Comparison of ENCODE assay signal across 15 cellular contexts in the genomic region with DNA sequence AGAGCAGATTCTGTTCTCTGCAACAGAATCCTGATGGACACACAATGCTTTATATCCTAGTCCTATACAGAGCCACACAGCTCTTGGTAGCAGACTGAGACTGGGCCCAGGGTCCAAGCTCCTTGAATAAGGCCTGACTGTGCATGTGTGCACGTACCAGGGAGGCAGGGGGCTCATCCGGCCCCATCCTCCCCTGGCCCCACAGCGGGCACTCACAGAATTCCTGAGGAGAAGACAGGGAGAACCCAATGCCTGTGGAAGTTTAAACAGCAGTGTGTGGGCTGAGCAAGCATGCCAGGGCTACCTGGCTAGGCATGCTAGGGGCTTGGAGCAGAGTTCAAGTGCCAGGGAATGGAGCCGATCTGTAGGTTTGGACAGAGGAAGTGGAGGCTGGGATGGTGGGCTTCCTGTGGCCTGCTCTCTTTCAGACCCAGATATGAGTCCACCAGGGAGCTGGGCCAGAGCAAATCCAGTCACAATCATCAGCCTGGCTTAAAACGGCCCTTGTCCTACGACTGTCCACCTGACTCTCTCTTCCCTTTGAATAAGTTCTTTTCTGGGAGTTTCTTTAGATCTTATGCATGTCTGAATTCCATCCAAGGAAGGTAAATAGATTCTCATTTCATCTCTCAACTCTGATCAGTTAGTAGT.
A peak's percentile ranks its signal among the peaks of the same experiment; 100 is the strongest.
DNase-seq lines count a peak whose midpoint lies in the region; ATAC-seq and TF ChIP-seq lines count a peak whose summit lies in the region.
"Had no signal": no experiment of that assay in that cellular context is flagged by ENCODE, and none has a peak within 500 bp of the region (broad histone marks: within the 10 kb centered on the region; RNA-seq: fewer than 3 reads in every experiment).

No MANE protein-coding gene starts in this region.

- H3K9ac ChIP-seq in PC-3 (ENCODE audit: low read length): peak overlapping the region; percentile 71

- DNase-seq in PC-3 (no peak), dorsolateral prefrontal cortex (peak in 1 of 10 donors; percentile 25), hepatocyte (ENCODE audit: low spot score) (no peak), nucleus accumbens (lab: John Stamatoyannopoulos, UW) (no peak), DMS153 (lab: John Stamatoyannopoulos, UW) (no peak)
- no peak for DNase-seq in stimulated activated effector memory CD8-positive, alpha-beta T cell treated with anti-CD3 and anti-CD28 coated beads, Interleukin-12 subunit alpha, Interleukin-12 subunit beta, amount 100 ng/mL, for 72 hours (ENCODE audit: low spot score in 2 of 2)
- DNase-seq in activated T-helper 2 cell treated with anti-CD3 and anti-CD28 coated beads, Interferon-gamma antibody, Interleukin-2, Interleukin-4, amounts not matched to agents 10 μg/mL and 5 μg/mL and 100 μg/mL, durations not matched to agents 14 hours and 24 hours and 36 hours (ENCODE audit: low spot score): no peak
- DNase-seq in activated naive CD4-positive, alpha-beta T cell treated with anti-CD3 and anti-CD28 coated beads, Interleukin-2, amount 50 U/mL, for 72 hours (ENCODE audit: low spot score in 2 of 2): no peak
- DNase-seq: activated naive CD8-positive, alpha-beta T cell treated with anti-CD3 and anti-CD28 coated beads, Interleukin-2, amount 10 ng/mL, durations not matched to agents 7 days and 5 days; activated T-cell treated with anti-CD3 and anti-CD28 coated beads for 4 hours; NCI-H2081; NCI-H510A treated with DMSO at 0.1 percent for 48 hours; testis had no signal

- no peak overlapping the region for H3K4me3 Mint-ChIP-seq in stimulated activated effector memory CD8-positive, alpha-beta T cell treated with anti-CD3 and anti-CD28 coated beads, Interleukin-12 subunit alpha, Interleukin-12 subunit beta, amount 100 ng/mL, for 72 hours
- no peak overlapping the region for H3K4me3 Mint-ChIP-seq in activated T-helper 2 cell treated with anti-CD3 and anti-CD28 coated beads, Interferon-gamma antibody, Interleukin-2, Interleukin-4, amounts not matched to agents 10 μg/mL and 5 μg/mL and 100 μg/mL, durations not matched to agents 14 hours and 24 hours and 36 hours (ENCODE audit: low read depth)
- H3K4me3 Mint-ChIP-seq: activated naive CD8-positive, alpha-beta T cell treated with anti-CD3 and anti-CD28 coated beads, Interleukin-2, amount 10 ng/mL, durations not matched to agents 7 days and 5 days had no signal

- H3F3A ChIP-seq in PC-3 (ENCODE audit: low read length, unreplicated experiment): peaks cover 9% of the 10 kb centered on the region

- H3K4me2 ChIP-seq in PC-3 (ENCODE audit: low read length): peak overlapping the region; percentile 8
- no peak overlapping the region for H3K4me2 ChIP-seq in hepatocyte

- ATAC-seq in PC-3: no peak
- ATAC-seq in stimulated activated effector memory CD8-positive, alpha-beta T cell treated with anti-CD3 and anti-CD28 coated beads, Interleukin-12 subunit alpha, Interleukin-12 subunit beta, amount 100 ng/mL, for 72 hours: peak; percentile 22
- ATAC-seq in activated naive CD4-positive, alpha-beta T cell treated with anti-CD3 and anti-CD28 coated beads, Interleukin-2, amount 50 U/mL, for 72 hours: no peak

- H3K79me2 ChIP-seq in PC-3 (ENCODE audit: low read length) (no peaks in the 10 kb centered on the region), hepatocyte (no peaks in the 10 kb centered on the region)

- no peaks in the 10 kb centered on the region for H3K27me3 Mint-ChIP-seq in activated T-helper 2 cell treated with anti-CD3 and anti-CD28 coated beads, Interferon-gamma antibody, Interleukin-2, Interleukin-4, amounts not matched to agents 10 μg/mL and 5 μg/mL and 100 μg/mL, durations not matched to agents 14 hours and 24 hours and 36 hours (ENCODE audit: low read depth)

- H3K9me3 Mint-ChIP-seq in stimulated activated effector memory CD8-positive, alpha-beta T cell treated with anti-CD3 and anti-CD28 coated beads, Interleukin-12 subunit alpha, Interleukin-12 subunit beta, amount 100 ng/mL, for 72 hours: no peaks in the 10 kb centered on the region
- no peaks in the 10 kb centered on the region for H3K9me3 Mint-ChIP-seq in activated T-helper 2 cell treated with anti-CD3 and anti-CD28 coated beads, Interferon-gamma antibody, Interleukin-2, Interleukin-4, amounts not matched to agents 10 μg/mL and 5 μg/mL and 100 μg/mL, durations not matched to agents 14 hours and 24 hours and 36 hours
- no peaks in the 10 kb centered on the region for H3K9me3 Mint-ChIP-seq in activated naive CD4-positive, alpha-beta T cell treated with anti-CD3 and anti-CD28 coated beads, Interleukin-2, amount 50 U/mL, for 72 hours
- H3K9me3 Mint-ChIP-seq: activated naive CD8-positive, alpha-beta T cell treated with anti-CD3 and anti-CD28 coated beads, Interleukin-2, amount 10 ng/mL, durations not matched to agents 7 days and 5 days; H9 had no signal

- H3K4me1 Mint-ChIP-seq in stimulated activated effector memory CD8-positive, alpha-beta T cell treated with anti-CD3 and anti-CD28 coated beads, Interleukin-12 subunit alpha, Interleukin-12 subunit beta, amount 100 ng/mL, for 72 hours: peaks cover 9% of the 10 kb centered on the region
- H3K4me1 Mint-ChIP-seq in activated T-helper 2 cell treated with anti-CD3 and anti-CD28 coated beads, Interferon-gamma antibody, Interleukin-2, Interleukin-4, amounts not matched to agents 10 μg/mL and 5 μg/mL and 100 μg/mL, durations not matched to agents 14 hours and 24 hours and 36 hours (ENCODE audit: low read depth): peaks cover 28% of the 10 kb centered on the region

- H3K36me3 Mint-ChIP-seq in stimulated activated effector memory CD8-positive, alpha-beta T cell treated with anti-CD3 and anti-CD28 coated beads, Interleukin-12 subunit alpha, Interleukin-12 subunit beta, amount 100 ng/mL, for 72 hours: no peaks in the 10 kb centered on the region
- H3K36me3 Mint-ChIP-seq in activated T-helper 2 cell treated with anti-CD3 and anti-CD28 coated beads, Interferon-gamma antibody, Interleukin-2, Interleukin-4, amounts not matched to agents 10 μg/mL and 5 μg/mL and 100 μg/mL, durations not matched to agents 14 hours and 24 hours and 36 hours (ENCODE audit: low read depth): no peaks in the 10 kb centered on the region
- H3K36me3 Mint-ChIP-seq in activated naive CD4-positive, alpha-beta T cell treated with anti-CD3 and anti-CD28 coated beads, Interleukin-2, amount 50 U/mL, for 72 hours: no peaks in the 10 kb centered on the region
- H3K36me3 Mint-ChIP-seq: activated naive CD8-positive, alpha-beta T cell treated with anti-CD3 and anti-CD28 coated beads, Interleukin-2, amount 10 ng/mL, durations not matched to agents 7 days and 5 days had no signal

- no TSS peak for BruUV-seq in PC-3 (replicated peaks; lab: Mats Ljungman, UMichigan)

- no peak overlapping the region for H3K27ac Mint-ChIP-seq in stimulated activated effector memory CD8-positive, alpha-beta T cell treated with anti-CD3 and anti-CD28 coated beads, Interleukin-12 subunit alpha, Interleukin-12 subunit beta, amount 100 ng/mL, for 72 hours
- H3K27ac Mint-ChIP-seq in activated T-helper 2 cell treated with anti-CD3 and anti-CD28 coated beads, Interferon-gamma antibody, Interleukin-2, Interleukin-4, amounts not matched to agents 10 μg/mL and 5 μg/mL and 100 μg/mL, durations not matched to agents 14 hours and 24 hours and 36 hours: no peak overlapping the region
- no peak overlapping the region for H3K27ac Mint-ChIP-seq in activated naive CD4-positive, alpha-beta T cell treated with anti-CD3 and anti-CD28 coated beads, Interleukin-2, amount 50 U/mL, for 72 hours
- H3K27ac Mint-ChIP-seq: activated naive CD8-positive, alpha-beta T cell treated with anti-CD3 and anti-CD28 coated beads, Interleukin-2, amount 10 ng/mL, durations not matched to agents 7 days and 5 days had no signal

- no peaks in the 10 kb centered on the region for H4K20me1 ChIP-seq in PC-3 (ENCODE audit: low read length)
- no peaks in the 10 kb centered on the region for H4K20me1 ChIP-seq in hepatocyte (ENCODE audit: insufficient read depth, poor library complexity, severe bottlenecking)

- TF ChIP-seq CTCF in PC-3 (conservative IDR thresholded peaks at IDR 0.05; ENCODE audit: low read depth, low read length) (no peak), dorsolateral prefrontal cortex (IDR thresholded peaks at IDR 0.05 in 54 of 56, conservative IDR thresholded peaks at IDR 0.05 in 2 of 56; ENCODE audit: low read depth in 1 of 56, partially characterized antibody in 56 of 56) (no peak), hepatocyte (IDR thresholded peaks at IDR 0.05; ENCODE audit: poor library complexity) (no peak)

- no peaks in the 10 kb centered on the region for H3K9me2 ChIP-seq in PC-3 (replicated peaks; ENCODE audit: low read length)
- H3K9me2 ChIP-seq in hepatocyte (replicated peaks; ENCODE audit: insufficient read depth): no peaks in the 10 kb centered on the region

- no peaks in the 10 kb centered on the region for H3K36me3 ChIP-seq in PC-3 (ENCODE audit: low read depth, low read length)
- no peaks in the 10 kb centered on the region for H3K36me3 ChIP-seq in hepatocyte (replicated peaks; ENCODE audit: insufficient read depth, low read depth)
- H3K36me3 ChIP-seq: BE2C had no signal

- POLR2A ChIA-PET in PC-3 (lab: Charles Lee; ENCODE audit: unreplicated experiment): no interaction called here

- H3K4me3 ChIP-seq in PC-3 (ENCODE audit: low read length) (no peak overlapping the region), dorsolateral prefrontal cortex (no peak overlapping the region), hepatocyte (no peak overlapping the region)
- H3K4me3 ChIP-seq: testis had no signal

- H3K9me3 ChIP-seq in PC-3 (ENCODE audit: low read length) (no peaks in the 10 kb centered on the region), hepatocyte (ENCODE audit: low read depth) (no peaks in the 10 kb centered on the region)
- H3K9me3 ChIP-seq: BE2C, testis had no signal

- H3K4me1 ChIP-seq in PC-3 (ENCODE audit: insufficient read depth, low read length): peaks cover 86% of the 10 kb centered on the region
- H3K4me1 ChIP-seq in hepatocyte (ENCODE audit: insufficient read depth): peaks cover 44% of the 10 kb centered on the region

- intact Hi-C loops in PC-3 (cut with micrococcal nuclease): loop anchor here (5.0 kb wide), 1 partner anchor 41 kb away; no protein-coding TSS in a partner anchor
- intact Hi-C loops in dorsolateral prefrontal cortex (cut with DNase I): no loop called here
- intact Hi-C loops in activated T-helper 2 cell treated with anti-CD3 and anti-CD28 coated beads, Interferon-gamma antibody, Interleukin-2, Interleukin-4, amounts not matched to agents 10 μg/mL and 5 μg/mL and 100 μg/mL, durations not matched to agents 14 hours and 24 hours and 36 hours (cut with micrococcal nuclease): no loop called here

- CTCF ChIA-PET in PC-3 (lab: Charles Lee): no interaction called here

- H2AFZ ChIP-seq in PC-3 (ENCODE audit: low read length) (no peak overlapping the region), hepatocyte (no peak overlapping the region)

- 89% methylated on average over 6 of the region's 6 CpGs for WGBS in hepatocyte (ENCODE audit: low lambda C conversion rate, missing lambda C conversion rate)

- peak overlapping the region; percentile 96 for H3K27ac ChIP-seq in PC-3 (ENCODE audit: low read length)
- peak overlapping the region in 56 of 59 donors; percentile 8 to 89 (median 69) for H3K27ac ChIP-seq in dorsolateral prefrontal cortex
- peak overlapping the region; percentile 65 for H3K27ac ChIP-seq in hepatocyte
- H3K27ac ChIP-seq: testis had no signal

- no peaks in the 10 kb centered on the region for H3K27me3 ChIP-seq in PC-3 (ENCODE audit: low read length)
- H3K27me3 ChIP-seq in dorsolateral prefrontal cortex: no peaks in the 10 kb centered on the region
- H3K27me3 ChIP-seq in hepatocyte: no peaks in the 10 kb centered on the region
- H3K27me3 ChIP-seq: BE2C, testis had no signal
